ENCODE assay signal across 25 cellular contexts in genomic region chr12:43869184-43869583, GRCh38.
"Had no signal": no experiment of that assay in that cellular context is flagged by ENCODE, and none has a peak within 500 bp of the region (broad histone marks: within the 10 kb centered on the region; RNA-seq: fewer than 3 reads in every experiment).

No MANE protein-coding gene starts in this region.

- H3K4me2 ChIP-seq: smooth muscle cell had no signal

- H3K27me3 ChIP-seq: left lung, ovary, right atrium auricular region, right lobe of liver, stomach, testis, thyroid gland, transverse colon, upper lobe of left lung, vagina had no signal

- ATAC-seq: left colon; left lung; lower lobe of right lung; natural killer cell; right lobe of liver; stimulated activated memory B cell treated with anti-CD40 and anti-IgM and Interleukin-4, amounts not matched to agents 10 μg/mL and 1 μg/mL and 100 μg/mL, for 72 hours had no signal

- H3K9me3 ChIP-seq: left lung, lower lobe of right lung, ovary, right atrium auricular region, right lobe of liver, stomach, testis, thyroid gland, transverse colon, upper lobe of left lung, vagina had no signal

- DNase-seq: hypothalamus; immature natural killer cell; kidney; left colon; left lung; lower lobe of right lung; mesendoderm; naive B cell; natural killer cell; ovary; right lobe of liver; stimulated activated CD4-positive, alpha-beta T cell treated with anti-CD3 and anti-CD28 coated beads, Interleukin-1b, Interleukin-23, amount 100 ng/mL, for 48 hours; stimulated activated CD4-positive, alpha-beta T cell treated with anti-CD3 and anti-CD28 coated beads, Interleukin-2, amount 100 ng/mL, for 48 hours; stimulated activated CD4-positive, alpha-beta T cell treated with anti-CD3 and anti-CD28 coated beads, Interleukin-4, amount 100 ng/mL, for 4 hours; stimulated activated CD8-positive, alpha-beta memory T cell treated with anti-CD3 and anti-CD28 coated beads, Interleukin-4, amount 100 ng/mL, for 48 hours; stimulated activated naive CD4-positive, alpha-beta T cell treated with Interleukin-2 at 50 U/mL for 16 hours; stomach; testis; thyroid gland; transverse colon; upper lobe of left lung had no signal

- H3K36me3 ChIP-seq: left lung, lower lobe of right lung, ovary, right atrium auricular region, right lobe of liver, thyroid gland, transverse colon, upper lobe of left lung, vagina had no signal

- H3K27ac ChIP-seq: left lung, lower lobe of right lung, ovary, right atrium auricular region, right lobe of liver, stomach, testis, thyroid gland, transverse colon, upper lobe of left lung, vagina had no signal

- H3K4me1 ChIP-seq: left lung, lower lobe of right lung, right atrium auricular region, right lobe of liver, stomach, testis, thyroid gland, transverse colon, upper lobe of left lung, vagina had no signal

- FAIRE-seq: kidney had no signal

- H3K4me3 ChIP-seq: left lung, lower lobe of right lung, ovary, right atrium auricular region, right lobe of liver, smooth muscle cell, stomach, testis, thyroid gland, transverse colon, upper lobe of left lung, vagina had no signal
